Comparison of ENCODE assay signal across 8 cellular contexts in the genomic region with DNA sequence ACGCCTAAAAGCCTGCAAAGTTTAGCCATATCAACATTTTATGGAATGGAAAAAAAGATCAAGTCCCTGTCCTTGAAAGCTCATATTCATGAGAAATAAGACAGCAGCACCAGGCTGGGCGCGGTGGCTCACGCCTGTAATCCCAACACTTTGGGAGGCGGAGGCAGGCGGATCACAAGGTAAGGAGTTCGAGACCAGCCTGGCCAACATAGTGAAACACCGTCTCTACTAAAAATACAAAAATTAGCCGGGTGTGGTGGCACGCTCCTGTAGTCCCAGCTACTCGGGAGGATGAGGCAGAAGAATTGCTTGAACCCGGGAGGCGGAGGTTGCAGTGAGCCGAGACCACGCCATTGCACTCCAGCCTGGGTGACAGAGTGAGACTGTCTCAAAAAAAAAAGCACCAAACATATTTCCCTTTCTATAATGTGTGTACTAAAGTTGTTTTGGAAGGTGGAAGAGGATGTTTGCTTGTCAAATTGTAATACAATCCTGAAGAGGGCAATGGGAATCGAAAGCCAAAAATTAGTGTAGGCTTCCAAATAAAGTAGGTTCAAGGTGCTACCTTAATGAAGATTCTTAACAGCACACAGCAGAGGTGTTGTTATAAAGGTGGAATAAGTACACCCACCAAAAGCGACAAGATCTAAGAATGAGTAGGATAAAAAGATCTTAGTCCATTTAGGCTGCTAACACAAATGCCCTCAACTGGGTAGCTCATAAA. TPM values are rescaled to one million over a fixed set of nuclear protein-coding genes. Genes with fewer than 3 reads are reported as not detected.
A peak's percentile ranks its signal among the peaks of the same experiment; 100 is the strongest.
DNase-seq lines count a peak whose midpoint lies in the region; ATAC-seq, FAIRE-seq and TF ChIP-seq lines count a peak whose summit lies in the region.
"Not testable (repeated sequence)": the region's sequence is repeated elsewhere in the genome, so short reads cannot be mapped to it uniquely, and the experiment has no call there.

No MANE protein-coding gene starts in this region.

- H2AFZ ChIP-seq in KMS-11 (ENCODE audit: low read depth), result peak overlapping the region; percentile 69; the same call in 1 of the 2 replicates
- H2AFZ ChIP-seq in keratinocyte (ENCODE audit: control insufficient read depth, low read length), result not testable (repeated sequence)
- H2AFZ ChIP-seq in neuronal stem cell (ENCODE audit: low read length), result peak overlapping the region; percentile 93

- H3K4ac ChIP-seq in neuronal stem cell (ENCODE audit: low read length), result not testable (repeated sequence)

- not testable (repeated sequence) for ATAC-seq in CD4-positive, alpha-beta T cell (ENCODE audit: poor library complexity)

- in situ Hi-C loops in astrocyte of the cerebellum (cut with HindIII; ENCODE audit: low sequenced_read_pairs), result not testable (repeated sequence)

- H3K79me2 ChIP-seq in KMS-11 (ENCODE audit: insufficient read depth, low read depth), result not testable (repeated sequence)
- peaks cover 33% of the 10 kb centered on the region for H3K79me2 ChIP-seq in keratinocyte (ENCODE audit: control insufficient read depth, insufficient read depth, low read length)

- not testable (repeated sequence) for H4K20me1 ChIP-seq in KMS-11 (ENCODE audit: insufficient read depth); keratinocyte (ENCODE audit: control insufficient read depth, extremely low read depth, insufficient read depth, low read length)

- not testable (repeated sequence) for H4K8ac ChIP-seq in neuronal stem cell (ENCODE audit: low read depth, low read length)

- not testable (repeated sequence) for H3K9me3 ChIP-seq in CD4-positive, alpha-beta T cell (ENCODE audit: control insufficient read depth, low read length); keratinocyte (ENCODE audit: control insufficient read depth, low read depth, low read length); neuronal stem cell (replicated peaks in 1 of 2; ENCODE audit: control insufficient read depth in 2 of 2, insufficient read depth in 1 of 2, low read depth in 1 of 2, low read length in 2 of 2); suprapubic skin

- H3K9me3 Mint-ChIP-seq in CD4-positive, alpha-beta T cell, result not testable (repeated sequence)

- not testable (repeated sequence) for H3K36me3 Mint-ChIP-seq in CD4-positive, alpha-beta T cell (ENCODE audit: low read depth)

- no CpG with 5 or more reads among the region's 17 CpGs for WGBS in neuronal stem cell (ENCODE audit: extremely low coverage in 2 of 2, insufficient read length in 2 of 2, insufficient replicate concordance in 1 of 2), 2 donors
- WGBS in suprapubic skin, result 84% methylated on average over 17 of the region's 17 CpGs

- H2BK15ac ChIP-seq in neuronal stem cell (ENCODE audit: low read length), result not testable (repeated sequence)

- not testable (repeated sequence) for TF ChIP-seq POLR2A in suprapubic skin (IDR thresholded peaks at IDR 0.05)

- FAIRE-seq in keratinocyte (lab: Jason Lieb, UNC), result not testable (repeated sequence)

- H3K4me3 ChIP-seq in KMS-11 (IDR thresholded peaks at IDR 0.05; ENCODE audit: insufficient read depth, low read depth, low read length), result not testable (repeated sequence)
- H3K4me3 ChIP-seq in WI38 (ENCODE audit: low read depth, low read length), result peak overlapping the region; percentile 76
- peak overlapping the region; percentile 80 for H3K4me3 ChIP-seq in astrocyte of the cerebellum (ENCODE audit: low read depth, low read length)
- peak overlapping the region; percentile 79 for H3K4me3 ChIP-seq in epithelial cell of esophagus (ENCODE audit: low read length)
- H3K4me3 ChIP-seq in keratinocyte (ENCODE audit: control insufficient read depth in 2 of 3, extremely low read depth in 1 of 3, insufficient read depth in 2 of 3, low read depth in 1 of 3, low read length in 3 of 3), result peak overlapping the region; percentile 75 to 92 (median 92)
- peak overlapping the region in 1 of 2 donors; percentile 62 for H3K4me3 ChIP-seq in neuronal stem cell (ENCODE audit: low read length in 2 of 2)
- peak overlapping the region; percentile 82 for H3K4me3 ChIP-seq in suprapubic skin

- H3K36me3 ChIP-seq in KMS-11 (ENCODE audit: insufficient read depth); keratinocyte (ENCODE audit: control insufficient read depth in 2 of 2, extremely low read depth in 1 of 2, insufficient read depth in 2 of 2, low read length in 2 of 2); neuronal stem cell (replicated peaks in 1 of 2; ENCODE audit: control insufficient read depth in 2 of 2, insufficient read depth in 2 of 2, low read length in 2 of 2); suprapubic skin: not testable (repeated sequence)

- not testable (repeated sequence) for H3K14ac ChIP-seq in neuronal stem cell (ENCODE audit: low read length)

- not testable (repeated sequence) for TF ChIP-seq EP300 in suprapubic skin (IDR thresholded peaks at IDR 0.05)

- not testable (repeated sequence) for TF ChIP-seq CTCF in CD4-positive, alpha-beta T cell (IDR thresholded peaks at IDR 0.05); KMS-11 (conservative IDR thresholded peaks at IDR 0.05; ENCODE audit: low read depth, low read length); WI38 (IDR thresholded peaks at IDR 0.05; ENCODE audit: low read depth, low read length); astrocyte of the cerebellum (IDR thresholded peaks at IDR 0.05; ENCODE audit: low read depth, low read length, missing control alignments); epithelial cell of esophagus (IDR thresholded peaks at IDR 0.05; ENCODE audit: insufficient read depth, low read depth, low read length, missing control alignments); keratinocyte (optimal IDR thresholded peaks at IDR 0.05 in 1 of 3, IDR thresholded peaks at IDR 0.05 in 1 of 3, conservative IDR thresholded peaks at IDR 0.05 in 1 of 3; ENCODE audit: extremely low read depth in 1 of 3, insufficient read depth in 2 of 3, low read length in 3 of 3); suprapubic skin (IDR thresholded peaks at IDR 0.05)

- not testable (repeated sequence) for H3K23ac ChIP-seq in neuronal stem cell (ENCODE audit: low read depth, low read length, poor library complexity)

- POLR2A ChIA-PET in CD4-positive, alpha-beta T cell (lab: Charles Lee), result interaction anchor here (0.7 to 5.2 kb wide), 6 partner anchors 10 to 328 kb away, joined by 3 to 59 read pairs (median 20); a partner anchor contains a TSS

- H2BK12ac ChIP-seq in neuronal stem cell (ENCODE audit: low read length), result not testable (repeated sequence)

- H3K27me3 ChIP-seq in CD4-positive, alpha-beta T cell (ENCODE audit: control insufficient read depth, insufficient read depth, low read length); KMS-11 (ENCODE audit: insufficient read depth, low read depth); keratinocyte (ENCODE audit: control insufficient read depth, extremely low read depth, insufficient read depth, low read length); neuronal stem cell (ENCODE audit: control insufficient read depth in 3 of 3, insufficient read depth in 3 of 3, low read depth in 1 of 3, low read length in 3 of 3); suprapubic skin: not testable (repeated sequence)

- peak overlapping the region; percentile 83 for H3K27ac ChIP-seq in CD4-positive, alpha-beta T cell (ENCODE audit: low read depth, low read length)
- H3K27ac ChIP-seq in KMS-11, result not testable (repeated sequence)
- peak overlapping the region; percentile 81 for H3K27ac ChIP-seq in keratinocyte (ENCODE audit: control insufficient read depth, insufficient read depth, low read length)
- peak overlapping the region; percentile 89 for H3K27ac ChIP-seq in neuronal stem cell (replicated peaks; ENCODE audit: low read length)
- peak overlapping the region; percentile 88 for H3K27ac ChIP-seq in suprapubic skin

- H3K18ac ChIP-seq in neuronal stem cell (ENCODE audit: low read length), result not testable (repeated sequence)

- not testable (repeated sequence) for H3K27me3 Mint-ChIP-seq in CD4-positive, alpha-beta T cell

- intact Hi-C loops in CD4-positive, alpha-beta T cell (cut with DNase I, micrococcal nuclease), result loop anchor here (5.0 kb wide), 2 partner anchors 68 to 163 kb away; a partner anchor contains a TSS

- H3K4me1 ChIP-seq in KMS-11 (ENCODE audit: low read depth, poor library complexity, severe bottlenecking), result peaks cover 13% of the 10 kb centered on the region
- H3K4me1 ChIP-seq in keratinocyte (ENCODE audit: control insufficient read depth, extremely low read depth, insufficient read depth, low read length); neuronal stem cell (ENCODE audit: control insufficient read depth in 2 of 2, insufficient read depth in 1 of 2, low read depth in 1 of 2, low read length in 2 of 2): not testable (repeated sequence)
- peaks cover 25% of the 10 kb centered on the region for H3K4me1 ChIP-seq in suprapubic skin

- H3K4me3 Mint-ChIP-seq in CD4-positive, alpha-beta T cell, result peak overlapping the region; percentile 98

- not testable (repeated sequence) for H2AK5ac ChIP-seq in neuronal stem cell (ENCODE audit: low read depth, low read length)

- not testable (repeated sequence) for H4K91ac ChIP-seq in neuronal stem cell (ENCODE audit: low read depth, low read length, poor library complexity)

- not testable (repeated sequence) for DNase-seq in CD4-positive, alpha-beta T cell; astrocyte of the cerebellum (ENCODE audit: low read depth); epithelial cell of esophagus (ENCODE audit: low read depth); keratinocyte (ENCODE audit: low read depth, low spot score); neuronal stem cell (ENCODE audit: low spot score); suprapubic skin (ENCODE audit: low spot score in 2 of 2)

- H3K79me1 ChIP-seq in neuronal stem cell (ENCODE audit: low read depth, low read length), result not testable (repeated sequence)

- peak overlapping the region; percentile 76; the same call in 1 of the 2 replicates for H3K9ac ChIP-seq in KMS-11
- H3K9ac ChIP-seq in keratinocyte (ENCODE audit: control insufficient read depth, extremely low read depth, insufficient read depth, low read length), result peak overlapping the region; percentile 90
- not testable (repeated sequence) for H3K9ac ChIP-seq in neuronal stem cell (ENCODE audit: low read depth, low read length, poor library complexity)

- not testable (repeated sequence) for H2BK120ac ChIP-seq in neuronal stem cell (ENCODE audit: low read depth, low read length)

- H3K4me2 ChIP-seq in KMS-11 (peak overlapping the region; percentile 62), keratinocyte (ENCODE audit: control insufficient read depth, extremely low read depth, insufficient read depth, low read depth, low read length) (peak overlapping the region; percentile 72)
- not testable (repeated sequence) for H3K4me2 ChIP-seq in neuronal stem cell (ENCODE audit: insufficient read depth, low read length, poor library complexity, severe bottlenecking)

- not testable (repeated sequence) for H3K9me1 ChIP-seq in keratinocyte (ENCODE audit: control insufficient read depth, extremely low read depth, insufficient read depth, low read length)

- dilution Hi-C loops in keratinocyte (cut with MboI; ENCODE audit: extremely low pct_ligation_motif_present, low sequenced_read_pairs), result not testable (repeated sequence)

- CTCF ChIA-PET in CD4-positive, alpha-beta T cell (lab: Charles Lee), result interaction anchor here (2.2 kb wide), 1 partner anchor 9 kb away, joined by 10 read pairs; a partner anchor contains a TSS

- peak overlapping the region; percentile 98 for H3K27ac Mint-ChIP-seq in CD4-positive, alpha-beta T cell

- peaks cover 55% of the 10 kb centered on the region for H3K4me1 Mint-ChIP-seq in CD4-positive, alpha-beta T cell (ENCODE audit: low read depth)

- not testable (repeated sequence) for H2BK5ac ChIP-seq in neuronal stem cell (ENCODE audit: low read length)

RNA-seq across cellular contexts. Expression of a gene that starts 1.2 kb away (rescaled TPM):
- total RNA-seq in CD4-positive, alpha-beta T cell, result 10 to 100 TPM; 68.4 to 82.1 TPM
- 61.4 to 79.6 TPM (median 69.0 TPM) in 3 replicates for polyA plus RNA-seq in keratinocyte
- 8.8 TPM for polyA plus RNA-seq in keratinocyte (2011; ENCODE audit: low read depth)
- 35.2 and 87.0 TPM in 2 replicates for polyA plus RNA-seq in keratinocyte (2011; cell fraction: cytosol; rRNA removed)
- 62.3 and 66.4 TPM in 2 replicates for polyA plus RNA-seq in keratinocyte (2011; cell fraction: nucleus; rRNA removed)
- 25.1 and 61.0 TPM in 2 replicates for polyA plus RNA-seq in keratinocyte (2012; ENCODE audit: low replicate concordance)
- polyA minus RNA-seq in keratinocyte, result 106 to 178 TPM (median 149 TPM) in 3 replicates
- polyA minus RNA-seq in keratinocyte (2011; cell fraction: cytosol; rRNA and poly(A)+ RNA removed), result 105 TPM
- polyA minus RNA-seq in keratinocyte (2011; cell fraction: nucleus; rRNA and poly(A)+ RNA removed), result 104 and 203 TPM in 2 replicates
- polyA plus RNA-seq in neuronal stem cell (2013, experiment 1 of 2), result 38.8 TPM
- 41.1 TPM for polyA plus RNA-seq in neuronal stem cell (2013, experiment 2 of 2)
- 10 to 100 TPM; 33.8 to 59.1 (median 50.3) TPM for total RNA-seq in suprapubic skin

RNA-seq across cellular contexts. Expression of a gene that starts 9.9 kb away (rescaled TPM):
- total RNA-seq in CD4-positive, alpha-beta T cell, result 10 to 100 TPM; 14.6 to 16.1 TPM
- 15.2 to 28.7 TPM (median 17.7 TPM) in 3 replicates for polyA plus RNA-seq in keratinocyte
- polyA plus RNA-seq in keratinocyte (2011; ENCODE audit: low read depth), result 14.0 TPM
- polyA plus RNA-seq in keratinocyte (2011; cell fraction: cytosol; rRNA removed), result 19.1 and 20.9 TPM in 2 replicates
- 27.0 and 27.7 TPM in 2 replicates for polyA plus RNA-seq in keratinocyte (2011; cell fraction: nucleus; rRNA removed)
- polyA plus RNA-seq in keratinocyte (2012; ENCODE audit: low replicate concordance), result 9.8 and 12.0 TPM in 2 replicates
- polyA minus RNA-seq in keratinocyte, result 2.1 to 10.4 TPM (median 9.1 TPM) in 3 replicates
- 6.7 TPM for polyA minus RNA-seq in keratinocyte (2011; cell fraction: cytosol; rRNA and poly(A)+ RNA removed)
- polyA minus RNA-seq in keratinocyte (2011; cell fraction: nucleus; rRNA and poly(A)+ RNA removed), result 2.5 and 4.0 TPM in 2 replicates
- 22.7 TPM for polyA plus RNA-seq in neuronal stem cell (2013, experiment 1 of 2)
- polyA plus RNA-seq in neuronal stem cell (2013, experiment 2 of 2), result 21.9 TPM
- total RNA-seq in suprapubic skin, result 10 to 100 TPM in 3 of 4 donors, 1 to 10 TPM in 1; 9.9 to 19.5 (median 13.0) TPM
